In genomic region chr1:206734499-206735142, GRCh38 we compare ENCODE assay signal across 1 cellular context.
TF ChIP-seq lines count a peak whose summit lies in the region.

No MANE protein-coding gene starts in this region.

TF ChIP-seq in GM12878, 131 proteins besides CTCF, POLR2A, EP300 and RAD21 (continued from another document and continues in another):
- TF ChIP-seq E2F8 (IDR thresholded peaks at IDR 0.05; ENCODE audit: low read depth, partially characterized antibody) (no peak), USF1 (IDR thresholded peaks at IDR 0.05; ENCODE audit: borderline replicate concordance, extremely low read length, insufficient read depth, low read depth, low read length) (no peak), SKIL (IDR thresholded peaks at IDR 0.05; ENCODE audit: low read depth, poor library complexity, severe bottlenecking) (peak; percentile 29), RB1 (IDR thresholded peaks at IDR 0.05; ENCODE audit: borderline replicate concordance) (peak; percentile 30; the same call in 1 of the 2 replicates), POLR2AphosphoS5 (IDR thresholded peaks at IDR 0.05; ENCODE audit: low read length) (no peak; the same call in 1 of the 2 replicates), ZNF24 (IDR thresholded peaks at IDR 0.05) (no peak), CUX1 (IDR thresholded peaks at IDR 0.05; ENCODE audit: insufficient replicate concordance, low read depth, low read length) (no peak), RFX5 (IDR thresholded peaks at IDR 0.05; ENCODE audit: low read depth, low read length) (no peak), ZNF274 (IDR thresholded peaks at IDR 0.05; ENCODE audit: insufficient read depth, insufficient read length) (no peak), GATAD2B (conservative IDR thresholded peaks at IDR 0.05; ENCODE audit: low read depth) (no peak), SMC3 (IDR thresholded peaks at IDR 0.05; ENCODE audit: borderline replicate concordance, low read length) (peak; percentile 94), YY1 (IDR thresholded peaks at IDR 0.05; ENCODE audit: low read depth, low read length) (peak; percentile 80), RCOR1 (conservative IDR thresholded peaks at IDR 0.05; ENCODE audit: low read depth, low read length) (no peak), HDGF (IDR thresholded peaks at IDR 0.05) (no peak), ZNF217 (IDR thresholded peaks at IDR 0.05) (no peak), TARDBP (IDR thresholded peaks at IDR 0.05; ENCODE audit: borderline replicate concordance) (no peak), JUND (IDR thresholded peaks at IDR 0.05; ENCODE audit: low read depth, low read length) (no peak), SIN3A (IDR thresholded peaks at IDR 0.05; ENCODE audit: low read depth, low read length) (no peak), ZBTB33 (IDR thresholded peaks at IDR 0.05) (no peak), CHD2 (IDR thresholded peaks at IDR 0.05; ENCODE audit: borderline replicate concordance, low read depth, low read length) (no peak), NR2C2 (IDR thresholded peaks at IDR 0.05; ENCODE audit: borderline replicate concordance, control insufficient read depth, insufficient read length, low read depth) (no peak), RUNX3 (IDR thresholded peaks at IDR 0.05; ENCODE audit: low read length) (peak; percentile 24; the same call in 1 of the 2 replicates), SRF (IDR thresholded peaks at IDR 0.05; ENCODE audit: low read depth in 2 of 2, low read length in 2 of 2) (no peak), MEF2B (IDR thresholded peaks at IDR 0.05; ENCODE audit: partially characterized antibody, poor library complexity, severe bottlenecking) (peak; percentile 92), GABPA (IDR thresholded peaks at IDR 0.05; ENCODE audit: low read depth) (no peak), ESRRA (IDR thresholded peaks at IDR 0.05; ENCODE audit: low read length) (no peak), ZBTB4 (CRISPR knock-in tag; IDR thresholded peaks at IDR 0.05) (no peak), TAF1 (IDR thresholded peaks at IDR 0.05; ENCODE audit: borderline replicate concordance, low read depth, low read length) (no peak), NFYA (IDR thresholded peaks at IDR 0.05; ENCODE audit: borderline replicate concordance, low read depth, low read length) (no peak), PKNOX1 (IDR thresholded peaks at IDR 0.05) (no peak), SIX5 (IDR thresholded peaks at IDR 0.05; ENCODE audit: low read depth, low read length, severe bottlenecking) (no peak), TCF7 (IDR thresholded peaks at IDR 0.05; ENCODE audit: borderline replicate concordance) (no peak), REST (IDR thresholded peaks at IDR 0.05; ENCODE audit: low read depth, low read length) (no peak), ATF2 (IDR thresholded peaks at IDR 0.05; ENCODE audit: low read length) (no peak)
